Comparison of ENCODE assay signal across 19 cellular contexts in the genomic region with DNA sequence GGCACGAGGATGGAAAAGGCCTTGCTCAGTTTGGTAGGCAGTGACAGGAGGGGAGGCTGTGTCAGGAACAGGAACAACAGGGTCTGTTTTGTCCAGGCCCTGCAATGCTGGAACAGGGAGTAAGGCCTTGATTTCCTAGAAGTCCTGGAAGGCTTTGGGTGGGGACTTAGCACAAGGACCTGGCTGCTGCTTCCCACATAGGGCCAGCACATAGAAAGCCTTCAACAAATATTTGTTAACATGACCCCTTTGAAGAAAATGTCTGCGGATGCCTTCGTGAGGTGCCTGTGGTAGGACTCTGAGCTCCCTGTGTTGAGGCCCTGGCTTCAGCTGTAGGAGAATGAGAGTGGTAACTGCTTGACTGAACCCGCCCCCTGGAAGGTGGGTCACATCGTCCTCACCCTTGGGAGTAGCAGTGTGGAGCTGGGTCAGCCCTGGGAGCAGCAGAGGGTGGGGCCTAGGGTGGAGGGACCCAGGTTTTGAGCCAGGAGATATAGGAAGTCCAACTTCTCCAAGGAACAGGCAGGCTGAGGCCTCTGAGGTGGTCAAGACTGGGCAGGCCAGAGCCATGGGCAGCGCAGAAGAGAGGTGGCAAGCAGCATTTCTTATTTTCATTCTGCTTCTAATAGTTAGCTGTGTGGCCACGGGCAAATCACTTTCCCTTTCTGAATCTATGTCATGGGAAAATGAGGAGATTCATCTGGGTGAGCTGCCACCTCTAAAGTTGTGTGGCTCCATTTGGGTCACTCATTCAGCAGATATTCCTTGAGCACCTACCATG. TPM values are rescaled to one million over a fixed set of nuclear protein-coding genes. Genes with fewer than 3 reads are reported as not detected.
DNase-seq lines count a peak whose midpoint lies in the region; ATAC-seq and TF ChIP-seq lines count a peak whose summit lies in the region.
"Had no signal": no experiment of that assay in that cellular context is flagged by ENCODE, and none has a peak within 500 bp of the region (broad histone marks: within the 10 kb centered on the region; RNA-seq: fewer than 3 reads in every experiment).

No MANE protein-coding gene starts in this region.

- CTCF ChIA-PET in Panc1 (lab: Charles Lee) (interaction anchor here (2.3 kb wide), 1 partner anchor 25 kb away, joined by 7 read pairs; no protein-coding TSS in a partner anchor), PC-3 (lab: Charles Lee) (no interaction called here)

- H3K4me3 Mint-ChIP-seq in nephron: no peak overlapping the region
- H3K4me3 Mint-ChIP-seq in effector memory CD8-positive, alpha-beta T cell: no peak overlapping the region
- H3K4me3 Mint-ChIP-seq: activated T-cell treated with anti-CD3 and anti-CD28 coated beads, Interleukin-2, amount 50 U/mL, for 24 hours; endodermal cell had no signal

- H3K4me1 ChIP-seq in Panc1 (ENCODE audit: control insufficient read depth, insufficient read depth, low read length) (peaks cover 15% of the 10 kb centered on the region), transverse colon (peaks cover 5 to 12% (median 9%) of the 10 kb centered on the region in 4 donors), PC-3 (ENCODE audit: insufficient read depth, low read length) (0 out of 2 replicates have a peak, but pooled peaks cover 6% of the 10 kb centered on the region)

- no peak for DNase-seq in Panc1 (ENCODE audit: low read depth, low spot score)
- DNase-seq in transverse colon: peak; percentile 16
- DNase-seq in activated CD4-positive, alpha-beta T cell treated with anti-CD3 and anti-CD28 coated beads for 1 hour: no peak
- DNase-seq in PC-3: no peak
- DNase-seq in COLO829 (ENCODE audit: low spot score): no peak
- no peak for DNase-seq in effector memory CD8-positive, alpha-beta T cell
- DNase-seq: activated CD4-positive, alpha-beta T cell treated with anti-CD3 and anti-CD28 coated beads, Interleukin-2, amount 50 U/mL, for 48 hours; activated T-cell treated with anti-CD3 and anti-CD28 coated beads, Interleukin-2, amount 50 U/mL, for 24 hours; central memory CD4-positive, alpha-beta T cell; DMS53; mesendoderm; NCI-H774; Peyer's patch; trophoblast cell had no signal

- H3K27me3 Mint-ChIP-seq in nephron (ENCODE audit: low read depth): peaks cover 4% of the 10 kb centered on the region
- H3K27me3 Mint-ChIP-seq in effector memory CD8-positive, alpha-beta T cell: peaks cover 0 to 16% of the 10 kb centered on the region in 2 donors
- H3K27me3 Mint-ChIP-seq: activated T-cell treated with anti-CD3 and anti-CD28 coated beads, Interleukin-2, amount 50 U/mL, for 24 hours had no signal

- H3K27ac Mint-ChIP-seq in nephron: peak overlapping the region; percentile 66 to 95 (median 91)
- H3K27ac Mint-ChIP-seq in effector memory CD8-positive, alpha-beta T cell: peak overlapping the region in 1 of 2 donors; percentile 30
- H3K27ac Mint-ChIP-seq: activated T-cell treated with anti-CD3 and anti-CD28 coated beads, Interleukin-2, amount 50 U/mL, for 24 hours had no signal

- TF ChIP-seq CTCF in Panc1 (IDR thresholded peaks at IDR 0.05): no peak
- TF ChIP-seq CTCF in nephron (IDR thresholded peaks at IDR 0.05; ENCODE audit: unreplicated experiment in 3 of 3): no peak
- no peak for TF ChIP-seq CTCF in transverse colon (IDR thresholded peaks at IDR 0.05)
- no peak for TF ChIP-seq CTCF in PC-3 (conservative IDR thresholded peaks at IDR 0.05; ENCODE audit: low read depth, low read length)

- WGBS in transverse colon (ENCODE audit: low coverage in 1 of 2), 2 donors: 84% methylated on average over 7 of the region's 7 CpGs; no CpG with 5 or more reads in 1 of the 2 donors

- no peaks in the 10 kb centered on the region for H3K9me2 ChIP-seq in PC-3 (replicated peaks; ENCODE audit: low read length)

- peaks cover 14% of the 10 kb centered on the region for H3K4me1 Mint-ChIP-seq in nephron
- no peaks in the 10 kb centered on the region for H3K4me1 Mint-ChIP-seq in effector memory CD8-positive, alpha-beta T cell (ENCODE audit: low read depth in 2 of 2)

- no peaks in the 10 kb centered on the region for H3F3A ChIP-seq in PC-3 (ENCODE audit: low read length, unreplicated experiment)

- H3K9ac ChIP-seq in PC-3 (ENCODE audit: low read length): no peak overlapping the region
- H3K9ac ChIP-seq: BLaER1 treated with 17β-estradiol and CSF1 and Interleukin-3, amounts not matched to agents 10 nM and 100 nM had no signal

- H3K27me3 ChIP-seq in Panc1 (ENCODE audit: control insufficient read depth, insufficient read depth, low read length): no peaks in the 10 kb centered on the region
- no peaks in the 10 kb centered on the region for H3K27me3 ChIP-seq in transverse colon
- H3K27me3 ChIP-seq in PC-3 (ENCODE audit: low read length): no peaks in the 10 kb centered on the region
- H3K27me3 ChIP-seq: BLaER1 treated with 17β-estradiol and CSF1 and Interleukin-3, amounts not matched to agents 10 nM and 100 nM; neutrophil; Peyer's patch had no signal

- H3K4me3 ChIP-seq in Panc1 (ENCODE audit: low read depth in 2 of 2, low read length in 2 of 2) (no peak overlapping the region), transverse colon (no peak overlapping the region), PC-3 (ENCODE audit: low read length) (no peak overlapping the region)
- H3K4me3 ChIP-seq: BLaER1 treated with 17β-estradiol and CSF1 and Interleukin-3, amounts not matched to agents 10 nM and 100 nM; Peyer's patch had no signal

- H3K9me3 ChIP-seq in Panc1 (ENCODE audit: control insufficient read depth, insufficient read depth, low read depth, low read length) (no peaks in the 10 kb centered on the region), transverse colon (no peaks in the 10 kb centered on the region), PC-3 (ENCODE audit: low read length) (no peaks in the 10 kb centered on the region)
- H3K9me3 ChIP-seq: BLaER1 treated with 17β-estradiol and CSF1 and Interleukin-3, amounts not matched to agents 10 nM and 100 nM; neutrophil; Peyer's patch had no signal

- H3K36me3 ChIP-seq in Panc1 (ENCODE audit: control insufficient read depth, insufficient read depth, low read length) (no peaks in the 10 kb centered on the region), transverse colon (no peaks in the 10 kb centered on the region), PC-3 (ENCODE audit: low read depth, low read length) (no peaks in the 10 kb centered on the region)
- H3K36me3 ChIP-seq: BLaER1 treated with 17β-estradiol and CSF1 and Interleukin-3, amounts not matched to agents 10 nM and 100 nM; neutrophil; Peyer's patch had no signal

- TF ChIP-seq EP300 in transverse colon (IDR thresholded peaks at IDR 0.05; ENCODE audit: low read depth): no peak

- H3K4me2 ChIP-seq in PC-3 (ENCODE audit: low read length): no peak overlapping the region
- H3K4me2 ChIP-seq: BLaER1 treated with 17β-estradiol and CSF1 and Interleukin-3, amounts not matched to agents 10 nM and 100 nM had no signal

- BruUV-seq in Panc1 (replicated peaks; lab: Mats Ljungman, UMichigan) (no TSS peak), PC-3 (replicated peaks; lab: Mats Ljungman, UMichigan) (no TSS peak)

- no peaks in the 10 kb centered on the region for H3K9me3 Mint-ChIP-seq in nephron
- H3K9me3 Mint-ChIP-seq in effector memory CD8-positive, alpha-beta T cell: no peaks in the 10 kb centered on the region
- H3K9me3 Mint-ChIP-seq: activated T-cell treated with anti-CD3 and anti-CD28 coated beads, Interleukin-2, amount 50 U/mL, for 24 hours; endodermal cell had no signal

- ATAC-seq in Panc1 (no peak), esophagus mucosa (peak; percentile 36), PC-3 (no peak)
- ATAC-seq in effector memory CD8-positive, alpha-beta T cell (replicated peaks): no peak

- intact Hi-C loops in Panc1 (cut with micrococcal nuclease; ENCODE audit: unreplicated experiment): no loop called here
- intact Hi-C loops in transverse colon (cut with DNase I; ENCODE audit: low total_unique reads): no loop called here
- intact Hi-C loops in PC-3 (cut with micrococcal nuclease): no loop called here

- H2AFZ ChIP-seq in PC-3 (ENCODE audit: low read length): no peak overlapping the region

- H3K79me2 ChIP-seq in PC-3 (ENCODE audit: low read length): no peaks in the 10 kb centered on the region

- no peak for TF ChIP-seq POLR2A in transverse colon (IDR thresholded peaks at IDR 0.05)

- in situ Hi-C loops in Panc1 (cut with HindIII; ENCODE audit: low pct_unique_long_range_greater_than_20kb, low sequenced_read_pairs): no loop called here
- in situ Hi-C loops in transverse colon (cut with MboI; ENCODE audit: low pct_ligation_motif_present in 1 of 4, low pct_unique_long_range_greater_than_20kb in 1 of 4, low sequenced_read_pairs in 3 of 4): no loop called here

- POLR2A ChIA-PET in Panc1 (lab: Charles Lee): interaction anchor here (0.6 kb wide), 1 partner anchor 18 kb away, joined by 8 read pairs; no protein-coding TSS in a partner anchor
- POLR2A ChIA-PET in PC-3 (lab: Charles Lee; ENCODE audit: unreplicated experiment): no interaction called here

- no peaks in the 10 kb centered on the region for H4K20me1 ChIP-seq in PC-3 (ENCODE audit: low read length)
- H4K20me1 ChIP-seq: BLaER1 treated with 17β-estradiol and CSF1 and Interleukin-3, amounts not matched to agents 10 nM and 100 nM had no signal

- no peaks in the 10 kb centered on the region for H3K36me3 Mint-ChIP-seq in nephron (ENCODE audit: low read depth)
- no peaks in the 10 kb centered on the region for H3K36me3 Mint-ChIP-seq in effector memory CD8-positive, alpha-beta T cell (ENCODE audit: insufficient read depth)

- H3K27ac ChIP-seq in Panc1 (ENCODE audit: low read length): peak overlapping the region; percentile 42
- H3K27ac ChIP-seq in transverse colon: peak overlapping the region in 1 of 4 donors; percentile 16
- H3K27ac ChIP-seq in PC-3 (ENCODE audit: low read length): no peak overlapping the region
- H3K27ac ChIP-seq: BLaER1 treated with 17β-estradiol and CSF1 and Interleukin-3, amounts not matched to agents 10 nM and 100 nM; neutrophil; Peyer's patch had no signal

RNA-seq across cellular contexts. Expression of gene CNBD2, which starts 50.0 kb away (rescaled TPM):
- total RNA-seq in Panc1 (2021; ENCODE audit: unreplicated experiment): 3.7 TPM
- polyA plus RNA-seq in Panc1 (2012; ENCODE audit: insufficient read length): not detected
- 3.7 TPM for total RNA-seq in esophagus mucosa
- total RNA-seq in transverse colon: 1 to 10 TPM in 3 of 4 donors, not detected in 1; 6.2 to 9.4 (median 7.8) TPM
- 6.6 and 6.7 TPM in 2 replicates for total RNA-seq in PC-3 (2014; rRNA removed)
